In genomic region chr12:6547566-6547965, GRCh38 we compare ENCODE assay signal across 16 cellular contexts. TPM values are rescaled to one million over a fixed set of nuclear protein-coding genes. Genes with fewer than 3 reads are reported as not detected.
DNase-seq lines count a peak whose midpoint lies in the region; ATAC-seq, FAIRE-seq and TF ChIP-seq lines count a peak whose summit lies in the region.
"Had no signal": no experiment of that assay in that cellular context is flagged by ENCODE, and none has a peak within 500 bp of the region (broad histone marks: within the 10 kb centered on the region; RNA-seq: fewer than 3 reads in every experiment).

No MANE protein-coding gene starts in this region.

- H3K4me2 ChIP-seq in A549 (peak overlapping the region; percentile 62), endothelial cell of umbilical vein (ENCODE audit: insufficient read depth, low read length) (peak overlapping the region; percentile 75)

- no peaks in the 10 kb centered on the region for H3K9me1 ChIP-seq in endothelial cell of umbilical vein (replicated peaks; ENCODE audit: control insufficient read depth, extremely low read depth, insufficient read depth, low read length)

- H3K36me3 Mint-ChIP-seq in osteocyte (ENCODE audit: unreplicated experiment): peaks cover 20% of the 10 kb centered on the region

- no peak for FAIRE-seq in A549 (lab: Jason Lieb, UNC)
- FAIRE-seq in endothelial cell of umbilical vein (lab: Jason Lieb, UNC): no peak

- TF ChIP-seq CTCF in A549 (IDR thresholded peaks at IDR 0.05) (no peak), HEK293 (tag by site-specific recombination; IDR thresholded peaks at IDR 0.05) (no peak), endothelial cell of umbilical vein (IDR thresholded peaks at IDR 0.05; ENCODE audit: extremely low read depth in 1 of 2, insufficient read depth in 1 of 2, low read depth in 1 of 2, low read length in 2 of 2) (no peak), osteocyte (IDR thresholded peaks at IDR 0.05) (no peak)

- TF ChIP-seq EP300 in A549 (IDR thresholded peaks at IDR 0.05): no peak

- no peak overlapping the region for H3K9ac ChIP-seq in endothelial cell of umbilical vein (replicated peaks; ENCODE audit: extremely low read depth, insufficient read depth, low read length)

- no peaks in the 10 kb centered on the region for H3K27me3 ChIP-seq in endothelial cell of umbilical vein (ENCODE audit: control insufficient read depth in 2 of 2, insufficient read depth in 2 of 2, low read length in 2 of 2)

- peaks cover 23% of the 10 kb centered on the region for H3K79me2 ChIP-seq in endothelial cell of umbilical vein (ENCODE audit: control insufficient read depth, insufficient read depth, low read length)

- H3K27ac ChIP-seq in A549 (peak overlapping the region; percentile 60 to 79), HEK293 (ENCODE audit: extremely low read depth, low read depth, low read length) (no peak overlapping the region), endothelial cell of umbilical vein (ENCODE audit: insufficient read depth, low read depth, low read length) (peak overlapping the region; percentile 26)

- 85% methylated on average over 1 of the region's 1 CpG for WGBS in A549 (ENCODE audit: missing lambda C conversion rate)

- intact Hi-C loops in endothelial cell of umbilical vein (cut with micrococcal nuclease): no loop called here

- H3K4me3 ChIP-seq in A549 (no peak overlapping the region), HEK293 (ENCODE audit: low read depth, low read length) (no peak overlapping the region), endothelial cell of umbilical vein (replicated peaks in 1 of 3; ENCODE audit: insufficient read depth in 1 of 3, low read depth in 1 of 3, low read length in 3 of 3) (no peak overlapping the region)
- H3K4me3 ChIP-seq: HAP-1 had no signal

- peaks cover 42% of the 10 kb centered on the region for H3K4me1 Mint-ChIP-seq in osteocyte (ENCODE audit: unreplicated experiment)

- no peak overlapping the region for H3K4me3 Mint-ChIP-seq in osteocyte (ENCODE audit: unreplicated experiment)

- no peaks in the 10 kb centered on the region for H3K27me3 Mint-ChIP-seq in osteocyte (ENCODE audit: unreplicated experiment)

- no peaks in the 10 kb centered on the region for H4K20me1 ChIP-seq in endothelial cell of umbilical vein (replicated peaks; ENCODE audit: control insufficient read depth, extremely low read depth, insufficient read depth, low read length)

- ATAC-seq in A549 (no peak), HG03460 (IDR thresholded peaks at IDR 0.05; ENCODE audit: unreplicated experiment) (no peak)
- ATAC-seq: sciatic nerve had no signal

- POLR2A ChIA-PET in A549 (lab: Yijun Ruan, JAX) (no interaction called here), HEK293 (lab: Yijun Ruan, JAX) (interaction anchor here (1.9 kb wide), 1 partner anchor 14 kb away, joined by 7 read pairs; no protein-coding TSS in a partner anchor), endothelial cell of umbilical vein (lab: Charles Lee) (no interaction called here)

- no peak for DNase-seq in A549 (ENCODE audit: low read depth in 1 of 2, low spot score in 1 of 2)
- no peak for DNase-seq in endothelial cell of umbilical vein (ENCODE audit: low read depth, low spot score)
- no peak for DNase-seq in osteocyte (ENCODE audit: extremely low spot score, unreplicated experiment)
- DNase-seq in NCI-H446 (lab: John Stamatoyannopoulos, UW): no peak
- DNase-seq in DMS53 treated with DMSO at 0.1 percent for 48 hours (lab: John Stamatoyannopoulos, UW; ENCODE audit: unreplicated experiment): no peak
- no peak for DNase-seq in iPS-NIHi7 (ENCODE audit: extremely low spot score)
- DNase-seq: activated CD4-positive, alpha-beta T cell treated with anti-CD3 and anti-CD28 coated beads, Interleukin-2, amount 50 U/mL, for 48 hours; AML-193; amygdala; DMS79; NCI-H187 had no signal

- no peak for TF ChIP-seq POLR2A in A549 (IDR thresholded peaks at IDR 0.05; ENCODE audit: low read length)
- no peak for TF ChIP-seq POLR2A in endothelial cell of umbilical vein (IDR thresholded peaks at IDR 0.05; ENCODE audit: low read depth, low read length)

- CTCF ChIA-PET in A549 (lab: Yijun Ruan, JAX) (interaction anchor here (0.6 to 25.9 kb wide), 8 partner anchors 1 to 278 kb away, joined by 3 to 491 read pairs (median 4); partner anchors contain the start of genes GAPDH, IFFO1 and NOP2), HEK293 (lab: Yijun Ruan, JAX) (interaction anchor here (4.3 kb wide), 1 partner anchor 10 kb away, joined by 16 read pairs; no protein-coding TSS in a partner anchor), endothelial cell of umbilical vein (lab: Charles Lee) (interaction anchor here (2.0 to 10.3 kb wide), 2 partner anchors 7 to 11 kb away, joined by 9 to 145 read pairs; no protein-coding TSS in a partner anchor)

- dilution Hi-C loops in endothelial cell of umbilical vein (cut with MboI; ENCODE audit: extremely low pct_ligation_motif_present, low sequenced_read_pairs): no loop called here

- no peaks in the 10 kb centered on the region for H3K9me3 Mint-ChIP-seq in osteocyte (ENCODE audit: unreplicated experiment)
- H3K9me3 Mint-ChIP-seq: activated T-helper 2 cell treated with anti-CD3 and anti-CD28 coated beads, Interferon-gamma antibody, Interleukin-2, Interleukin-4, amounts not matched to agents 10 μg/mL and 5 μg/mL and 100 μg/mL, durations not matched to agents 14 hours and 24 hours and 36 hours had no signal

- H3K27ac Mint-ChIP-seq in osteocyte (ENCODE audit: unreplicated experiment): peak overlapping the region; percentile 72
- H3K27ac Mint-ChIP-seq: activated T-helper 2 cell treated with anti-CD3 and anti-CD28 coated beads, Interferon-gamma antibody, Interleukin-2, Interleukin-4, amounts not matched to agents 10 μg/mL and 5 μg/mL and 100 μg/mL, durations not matched to agents 14 hours and 24 hours and 36 hours had no signal

- H3K4me1 ChIP-seq in A549 (peaks cover 40% of the 10 kb centered on the region), HEK293 (ENCODE audit: control insufficient read depth, insufficient read depth, low read length) (peaks cover 2% of the 10 kb centered on the region; the same call in 1 of the 2 replicates), endothelial cell of umbilical vein (ENCODE audit: control insufficient read depth, extremely low read depth, insufficient read depth, low read length) (peaks cover 41% of the 10 kb centered on the region)
- H3K4me1 ChIP-seq: HAP-1 had no signal

- no peak for TF ChIP-seq RAD21 in A549 (conservative IDR thresholded peaks at IDR 0.05 in 1 of 2, IDR thresholded peaks at IDR 0.05 in 1 of 2)

- no peak overlapping the region for H2AFZ ChIP-seq in endothelial cell of umbilical vein (ENCODE audit: low read depth, low read length)

- H3K36me3 ChIP-seq in HEK293 (ENCODE audit: control insufficient read depth in 2 of 2, insufficient read depth in 1 of 2, low read length in 2 of 2) (peaks cover 32 to 87% of the 10 kb centered on the region in 2 experiments), endothelial cell of umbilical vein (ENCODE audit: control insufficient read depth in 2 of 2, extremely low read depth in 1 of 2, insufficient read depth in 2 of 2, low read length in 2 of 2) (peaks cover 3 to 15% of the 10 kb centered on the region in 2 experiments)

- no TSS peak for BruUV-seq in endothelial cell of umbilical vein (replicated peaks; lab: Mats Ljungman, UMichigan)

- no peaks in the 10 kb centered on the region for H3K9me3 ChIP-seq in A549
- H3K9me3 ChIP-seq in HEK293 (ENCODE audit: control insufficient read depth, insufficient read depth, low read depth, low read length): no peaks in the 10 kb centered on the region
- H3K9me3 ChIP-seq in endothelial cell of umbilical vein (replicated peaks; ENCODE audit: control insufficient read depth, insufficient read depth, low read length): no peaks in the 10 kb centered on the region
- H3K9me3 ChIP-seq: HAP-1 had no signal

RNA-seq across cellular contexts. Expression of gene IFFO1, which starts 8.3 kb away (rescaled TPM):
- polyA plus RNA-seq in A549 (2011; rRNA removed): 0.74 and 1.0 TPM in 2 replicates
- polyA plus RNA-seq in A549 (2012; cell fraction: cytosol; rRNA removed): 0.74 and 1.1 TPM in 2 replicates
- 3.3 and 3.8 TPM in 2 replicates for polyA plus RNA-seq in A549 (2012; cell fraction: nucleus; rRNA removed)
- polyA plus RNA-seq in A549 (2017; fragmentation: RNase III; extraction: RNeasy Plus Mini Kit Qiagen cat#74134 plus additional on column Dnase treatment): 0.94 to 1.5 TPM (median 1.1 TPM) in 3 replicates
- 1.2 and 1.3 TPM in 2 replicates for polyA minus RNA-seq in A549 (2011; rRNA and poly(A)+ RNA removed)
- total RNA-seq in endothelial cell of umbilical vein: 26.4 and 27.7 TPM in 2 replicates
- polyA plus RNA-seq in endothelial cell of umbilical vein: 41.0 and 41.2 TPM in 2 replicates
- polyA plus RNA-seq in endothelial cell of umbilical vein (2011; cell fraction: cytosol; rRNA removed): 15.9 and 21.0 TPM in 2 replicates
- polyA plus RNA-seq in endothelial cell of umbilical vein (2011; cell fraction: nucleus; rRNA removed): 156 and 161 TPM in 2 replicates
- polyA plus RNA-seq in endothelial cell of umbilical vein (2012): 18.3 and 26.1 TPM in 2 replicates
- 19.2 and 20.3 TPM in 2 replicates for polyA minus RNA-seq in endothelial cell of umbilical vein
- polyA minus RNA-seq in endothelial cell of umbilical vein (2011; cell fraction: cytosol; rRNA and poly(A)+ RNA removed): not detected
- 12.7 and 20.1 TPM in 2 replicates for polyA minus RNA-seq in endothelial cell of umbilical vein (2011; cell fraction: nucleus; rRNA and poly(A)+ RNA removed)
- 35.9 and 40.7 TPM in 2 replicates for total RNA-seq in osteocyte

RNA-seq across cellular contexts. Expression of gene GAPDH, which starts 13.2 kb away (rescaled TPM):
- polyA plus RNA-seq in A549 (2011; rRNA removed) (10,036 and 10,800 TPM in 2 replicates), A549 (2017; fragmentation: RNase III; extraction: RNeasy Plus Mini Kit Qiagen cat#74134 plus additional on column Dnase treatment) (6,292 to 6,607 TPM (median 6,463 TPM) in 3 replicates), endothelial cell of umbilical vein (8,748 and 10,370 TPM in 2 replicates)
- 21,407 and 21,524 TPM in 2 replicates for polyA plus RNA-seq in A549 (2012; cell fraction: cytosol; rRNA removed)
- polyA plus RNA-seq in A549 (2012; cell fraction: nucleus; rRNA removed): 14,086 and 20,182 TPM in 2 replicates
- 13,401 and 18,844 TPM in 2 replicates for polyA minus RNA-seq in A549 (2011; rRNA and poly(A)+ RNA removed)
- total RNA-seq in endothelial cell of umbilical vein (4,245 and 4,648 TPM in 2 replicates), osteocyte (1,754 and 1,775 TPM in 2 replicates)
- polyA plus RNA-seq in endothelial cell of umbilical vein (2011; cell fraction: cytosol; rRNA removed): 9,573 and 9,900 TPM in 2 replicates
- 2,700 and 3,179 TPM in 2 replicates for polyA plus RNA-seq in endothelial cell of umbilical vein (2011; cell fraction: nucleus; rRNA removed)
- polyA plus RNA-seq in endothelial cell of umbilical vein (2012): 5,034 and 5,687 TPM in 2 replicates
- polyA minus RNA-seq in endothelial cell of umbilical vein: 7,250 and 7,739 TPM in 2 replicates
- 5,221 TPM for polyA minus RNA-seq in endothelial cell of umbilical vein (2011; cell fraction: cytosol; rRNA and poly(A)+ RNA removed)
- 818 and 923 TPM in 2 replicates for polyA minus RNA-seq in endothelial cell of umbilical vein (2011; cell fraction: nucleus; rRNA and poly(A)+ RNA removed)

RNA-seq across cellular contexts. Expression of gene NOP2, which starts 20.5 kb away (rescaled TPM):
- 162 and 176 TPM in 2 replicates for polyA plus RNA-seq in A549 (2011; rRNA removed)
- 82.7 and 85.6 TPM in 2 replicates for polyA plus RNA-seq in A549 (2012; cell fraction: cytosol; rRNA removed)
- 293 and 335 TPM in 2 replicates for polyA plus RNA-seq in A549 (2012; cell fraction: nucleus; rRNA removed)
- 100 to 108 TPM (median 104 TPM) in 3 replicates for polyA plus RNA-seq in A549 (2017; fragmentation: RNase III; extraction: RNeasy Plus Mini Kit Qiagen cat#74134 plus additional on column Dnase treatment)
- polyA minus RNA-seq in A549 (2011; rRNA and poly(A)+ RNA removed): 90.2 and 92.1 TPM in 2 replicates
- total RNA-seq in endothelial cell of umbilical vein: 58.5 and 63.6 TPM in 2 replicates
- polyA plus RNA-seq in endothelial cell of umbilical vein: 17.8 and 26.3 TPM in 2 replicates
- 28.3 and 30.1 TPM in 2 replicates for polyA plus RNA-seq in endothelial cell of umbilical vein (2011; cell fraction: cytosol; rRNA removed)
- polyA plus RNA-seq in endothelial cell of umbilical vein (2011; cell fraction: nucleus; rRNA removed): 160 and 198 TPM in 2 replicates
- 44.4 and 58.0 TPM in 2 replicates for polyA plus RNA-seq in endothelial cell of umbilical vein (2012)
- polyA minus RNA-seq in endothelial cell of umbilical vein: 29.2 and 29.4 TPM in 2 replicates
- polyA minus RNA-seq in endothelial cell of umbilical vein (2011; cell fraction: cytosol; rRNA and poly(A)+ RNA removed): 26.3 TPM
- polyA minus RNA-seq in endothelial cell of umbilical vein (2011; cell fraction: nucleus; rRNA and poly(A)+ RNA removed): 33.6 and 35.6 TPM in 2 replicates
- total RNA-seq in osteocyte: 32.5 and 34.5 TPM in 2 replicates

RNA-seq across cellular contexts. Expression of gene NCAPD2, which starts 53.7 kb away (rescaled TPM):
- polyA plus RNA-seq in A549 (2011; rRNA removed) (130 and 145 TPM in 2 replicates), A549 (2017; fragmentation: RNase III; extraction: RNeasy Plus Mini Kit Qiagen cat#74134 plus additional on column Dnase treatment) (76.1 to 82.0 TPM (median 77.3 TPM) in 3 replicates), endothelial cell of umbilical vein (33.6 and 41.8 TPM in 2 replicates)
- polyA plus RNA-seq in A549 (2012; cell fraction: cytosol; rRNA removed): 86.9 and 90.0 TPM in 2 replicates
- 124 and 125 TPM in 2 replicates for polyA plus RNA-seq in A549 (2012; cell fraction: nucleus; rRNA removed)
- polyA minus RNA-seq in A549 (2011; rRNA and poly(A)+ RNA removed): 163 and 187 TPM in 2 replicates
- total RNA-seq in endothelial cell of umbilical vein (77.3 and 90.1 TPM in 2 replicates), osteocyte (36.4 and 36.9 TPM in 2 replicates)
- 51.2 and 57.2 TPM in 2 replicates for polyA plus RNA-seq in endothelial cell of umbilical vein (2011; cell fraction: cytosol; rRNA removed)
- polyA plus RNA-seq in endothelial cell of umbilical vein (2011; cell fraction: nucleus; rRNA removed): 57.7 and 61.4 TPM in 2 replicates
- 32.3 and 64.2 TPM in 2 replicates for polyA plus RNA-seq in endothelial cell of umbilical vein (2012)
- polyA minus RNA-seq in endothelial cell of umbilical vein: 96.4 and 101 TPM in 2 replicates
- polyA minus RNA-seq in endothelial cell of umbilical vein (2011; cell fraction: cytosol; rRNA and poly(A)+ RNA removed): 117 TPM
- 40.0 and 76.8 TPM in 2 replicates for polyA minus RNA-seq in endothelial cell of umbilical vein (2011; cell fraction: nucleus; rRNA and poly(A)+ RNA removed)

RNA-seq across cellular contexts. Expression of gene MRPL51, which starts 54.5 kb away (rescaled TPM):
- 181 and 337 TPM in 2 replicates for polyA plus RNA-seq in A549 (2011; rRNA removed)
- 198 and 262 TPM in 2 replicates for polyA plus RNA-seq in A549 (2012; cell fraction: cytosol; rRNA removed)
- polyA plus RNA-seq in A549 (2012; cell fraction: nucleus; rRNA removed): 65.6 and 118 TPM in 2 replicates
- polyA plus RNA-seq in A549 (2017; fragmentation: RNase III; extraction: RNeasy Plus Mini Kit Qiagen cat#74134 plus additional on column Dnase treatment): 260 to 272 TPM (median 265 TPM) in 3 replicates
- 33.9 and 50.6 TPM in 2 replicates for polyA minus RNA-seq in A549 (2011; rRNA and poly(A)+ RNA removed)
- 267 and 273 TPM in 2 replicates for total RNA-seq in endothelial cell of umbilical vein
- polyA plus RNA-seq in endothelial cell of umbilical vein: 84.5 and 147 TPM in 2 replicates
- 159 and 183 TPM in 2 replicates for polyA plus RNA-seq in endothelial cell of umbilical vein (2011; cell fraction: cytosol; rRNA removed)
- 54.5 and 64.9 TPM in 2 replicates for polyA plus RNA-seq in endothelial cell of umbilical vein (2011; cell fraction: nucleus; rRNA removed)
- polyA plus RNA-seq in endothelial cell of umbilical vein (2012): 256 and 305 TPM in 2 replicates
- 33.5 and 42.6 TPM in 2 replicates for polyA minus RNA-seq in endothelial cell of umbilical vein
- 41.8 TPM for polyA minus RNA-seq in endothelial cell of umbilical vein (2011; cell fraction: cytosol; rRNA and poly(A)+ RNA removed)
- polyA minus RNA-seq in endothelial cell of umbilical vein (2011; cell fraction: nucleus; rRNA and poly(A)+ RNA removed): 9.0 and 11.2 TPM in 2 replicates
- 172 TPM in 2 replicates for total RNA-seq in osteocyte
